ENCODE assay signal across 16 cellular contexts in genomic region chr21:33452362-33452761, GRCh38. TPM values are rescaled to one million over a fixed set of nuclear protein-coding genes. Genes with fewer than 3 reads are reported as not detected.
DNase-seq lines count a peak whose midpoint lies in the region; ATAC-seq and TF ChIP-seq lines count a peak whose summit lies in the region.
"Had no signal": no experiment of that assay in that cellular context is flagged by ENCODE, and none has a peak within 500 bp of the region (broad histone marks: within the 10 kb centered on the region; RNA-seq: fewer than 3 reads in every experiment).

No MANE protein-coding gene starts in this region.

- dilution Hi-C loops in IMR-90 (cut with HindIII; ENCODE audit: low sequenced_read_pairs, unreplicated experiment), result no loop called here

- H3K27ac ChIP-seq in IMR-90 (ENCODE audit: insufficient read depth, low read length) (no peak overlapping the region), upper lobe of left lung (peak overlapping the region in 1 of 4 donors; percentile 10)
- H3K27ac ChIP-seq in naive thymus-derived CD4-positive, alpha-beta T cell (ENCODE audit: low read depth, low read length), result no peak overlapping the region

- no CpG with 5 or more reads among the region's 3 CpGs for WGBS in IMR-90 (ENCODE audit: extremely low coverage in 2 of 2, insufficient read length in 1 of 2), 2 experiments
- 87 to 88% methylated on average over 3 of the region's 3 CpGs for WGBS in upper lobe of left lung, 2 donors

- H2AK5ac ChIP-seq in IMR-90 (ENCODE audit: low read depth, low read length), result no peak overlapping the region

- ATAC-seq in IMR-90 (ENCODE audit: low read depth), result peak; percentile 21; the same call in 1 of the 2 replicates
- ATAC-seq in naive thymus-derived CD4-positive, alpha-beta T cell, result no peak
- no peak for ATAC-seq in upper lobe of left lung (ENCODE audit: low FRiP score in 2 of 2)
- ATAC-seq: Panc1 had no signal

- H3K9me3 Mint-ChIP-seq in chondrocyte (ENCODE audit: low read depth), result no peaks in the 10 kb centered on the region
- H3K9me3 Mint-ChIP-seq in naive thymus-derived CD4-positive, alpha-beta T cell, result peaks cover 0 to 1% (median 0%) of the 10 kb centered on the region in 11 donors

- H3K36me3 ChIP-seq in IMR-90 (ENCODE audit: control insufficient read depth, insufficient read depth, low read length), result peaks cover 5% of the 10 kb centered on the region
- peaks cover 0 to 28% (median 5%) of the 10 kb centered on the region in 3 experiments for H3K36me3 ChIP-seq in naive thymus-derived CD4-positive, alpha-beta T cell (ENCODE audit: control insufficient read depth in 2 of 3, insufficient read depth in 3 of 3, low read length in 3 of 3)
- peaks cover 0 to 64% (median 15%) of the 10 kb centered on the region in 4 donors for H3K36me3 ChIP-seq in upper lobe of left lung

- H3K27me3 ChIP-seq in IMR-90 (ENCODE audit: control insufficient read depth, insufficient read depth, low read length), result no peaks in the 10 kb centered on the region
- H3K27me3 ChIP-seq in naive thymus-derived CD4-positive, alpha-beta T cell (ENCODE audit: control insufficient read depth in 2 of 2, insufficient read depth in 2 of 2, low read length in 2 of 2), result no peaks in the 10 kb centered on the region
- no peaks in the 10 kb centered on the region for H3K27me3 ChIP-seq in upper lobe of left lung

- H3K4me3 Mint-ChIP-seq in chondrocyte (ENCODE audit: unreplicated experiment), result no peak overlapping the region
- no peak overlapping the region for H3K4me3 Mint-ChIP-seq in naive thymus-derived CD4-positive, alpha-beta T cell

- H3K36me3 Mint-ChIP-seq in chondrocyte (ENCODE audit: low read depth), result peaks cover 8% of the 10 kb centered on the region
- H3K36me3 Mint-ChIP-seq in naive thymus-derived CD4-positive, alpha-beta T cell, result peaks cover 0 to 27% (median 14%) of the 10 kb centered on the region in 5 donors

- peaks cover 11% of the 10 kb centered on the region for H3K4me1 Mint-ChIP-seq in chondrocyte (ENCODE audit: low read depth)
- H3K4me1 Mint-ChIP-seq in naive thymus-derived CD4-positive, alpha-beta T cell, result no peaks in the 10 kb centered on the region

- H3K9me3 ChIP-seq in IMR-90 (ENCODE audit: control insufficient read depth, insufficient read depth, low read length) (no peaks in the 10 kb centered on the region), upper lobe of left lung (no peaks in the 10 kb centered on the region)
- no peaks in the 10 kb centered on the region for H3K9me3 ChIP-seq in naive thymus-derived CD4-positive, alpha-beta T cell (ENCODE audit: control insufficient read depth in 2 of 3, low read length in 3 of 3)
- H3K9me3 ChIP-seq: HAP-1 had no signal

- H3K14ac ChIP-seq in IMR-90 (replicated peaks; ENCODE audit: low read depth, low read length), result no peak overlapping the region

- no peak overlapping the region for H2BK20ac ChIP-seq in IMR-90 (ENCODE audit: low read depth, low read length)

- no peak overlapping the region for H2AK9ac ChIP-seq in IMR-90 (replicated peaks; ENCODE audit: low read depth, low read length, poor library complexity)

- intact Hi-C loops in IMR-90 (cut with micrococcal nuclease), result no loop called here
- intact Hi-C loops in naive thymus-derived CD4-positive, alpha-beta T cell (cut with micrococcal nuclease), result no loop called here

- no peaks in the 10 kb centered on the region for H4K20me1 ChIP-seq in IMR-90 (ENCODE audit: insufficient read depth, low read length)

- no peak overlapping the region for H4K8ac ChIP-seq in IMR-90 (ENCODE audit: low read depth in 2 of 2, low read length in 2 of 2)

- H3K4me3 ChIP-seq in IMR-90 (ENCODE audit: insufficient read depth, low read depth, low read length) (no peak overlapping the region), upper lobe of left lung (no peak overlapping the region)
- no peak overlapping the region for H3K4me3 ChIP-seq in naive thymus-derived CD4-positive, alpha-beta T cell (ENCODE audit: low read length)
- H3K4me3 ChIP-seq: HAP-1 had no signal

- TF ChIP-seq POLR2A in IMR-90 (IDR thresholded peaks at IDR 0.05; ENCODE audit: low read depth, low read length) (no peak), upper lobe of left lung (IDR thresholded peaks at IDR 0.05) (no peak)

- H3K9me1 ChIP-seq in IMR-90 (ENCODE audit: insufficient read depth, low read length), result peaks cover 6% of the 10 kb centered on the region; the same call in 1 of the 2 replicates

- H3K56ac ChIP-seq in IMR-90 (ENCODE audit: extremely low read depth, insufficient read depth, low read length), result no peak overlapping the region

- no peaks in the 10 kb centered on the region for H3K27me3 Mint-ChIP-seq in chondrocyte (ENCODE audit: low read depth)
- H3K27me3 Mint-ChIP-seq in naive thymus-derived CD4-positive, alpha-beta T cell, result no peaks in the 10 kb centered on the region

- H2BK5ac ChIP-seq in IMR-90 (ENCODE audit: low read depth, low read length, poor library complexity, severe bottlenecking), result no peak overlapping the region

- CTCF ChIA-PET in IMR-90 (lab: Yijun Ruan, JAX), result interaction anchor here (0.9 kb wide), 1 partner anchor 154 kb away, joined by 3 read pairs; no protein-coding TSS in a partner anchor
- CTCF ChIA-PET in naive thymus-derived CD4-positive, alpha-beta T cell (lab: Charles Lee), result interaction anchor here (0.9 to 2.2 kb wide), 2 partner anchors 92 to 97 kb away, joined by 3 to 6 read pairs; no protein-coding TSS in a partner anchor

- no peak for TF ChIP-seq EP300 in upper lobe of left lung (IDR thresholded peaks at IDR 0.05)

- H2BK15ac ChIP-seq in IMR-90 (ENCODE audit: low read depth, low read length), result no peak overlapping the region

- H3K4ac ChIP-seq in IMR-90 (ENCODE audit: low read depth, low read length), result no peak overlapping the region

- POLR2A ChIA-PET in IMR-90 (lab: Charles Lee; ENCODE audit: unreplicated experiment), result no interaction called here
- POLR2A ChIA-PET in naive thymus-derived CD4-positive, alpha-beta T cell (lab: Charles Lee), result interaction anchor here (0.5 kb wide), 1 partner anchor 264 kb away, joined by 3 read pairs; no protein-coding TSS in a partner anchor

- BruUV-seq in IMR-90 (replicated peaks; lab: Mats Ljungman, UMichigan), result no TSS peak

- H3K9ac ChIP-seq in IMR-90 (ENCODE audit: low read depth, low read length), result no peak overlapping the region

- H4K5ac ChIP-seq in IMR-90 (ENCODE audit: low read depth, low read length), result no peak overlapping the region

- H3K23ac ChIP-seq in IMR-90 (ENCODE audit: low read depth, low read length), result no peak overlapping the region

- H3K4me1 ChIP-seq in IMR-90 (ENCODE audit: control insufficient read depth, insufficient read depth, low read length) (peaks cover 3% of the 10 kb centered on the region), upper lobe of left lung (peaks cover 0 to 7% (median 0%) of the 10 kb centered on the region in 4 donors)
- H3K4me1 ChIP-seq in naive thymus-derived CD4-positive, alpha-beta T cell (ENCODE audit: control insufficient read depth in 2 of 2, insufficient read depth in 2 of 2, low read length in 2 of 2), result no peaks in the 10 kb centered on the region

- peak; percentile 7 for DNase-seq in activated CD8-positive, alpha-beta memory T cell treated with anti-CD3 and anti-CD28 coated beads for 24 hours
- DNase-seq in activated CD8-positive, alpha-beta memory T cell treated with anti-CD3 and anti-CD28 coated beads, Interleukin-2, amount 50 U/mL, for 48 hours, result no peak
- DNase-seq in IMR-90, result no peak
- DNase-seq in chondrocyte (ENCODE audit: low spot score), result no peak
- no peak for DNase-seq in naive thymus-derived CD4-positive, alpha-beta T cell
- DNase-seq in NCI-H2227 (lab: John Stamatoyannopoulos, UW; ENCODE audit: unreplicated experiment), result no peak
- no peak for DNase-seq in upper lobe of left lung
- DNase-seq in stimulated activated CD4-positive, alpha-beta T cell treated with anti-CD3 and anti-CD28 coated beads, Interleukin-2, amount 100 ng/mL, for 48 hours, result no peak
- DNase-seq: C1 segment of cervical spinal cord, DMS153, NCI-H1048, NCI-H2107, NCI-H69, SIG-M5 had no signal

- H3K18ac ChIP-seq in IMR-90 (ENCODE audit: low read depth, low read length), result no peak overlapping the region

- H2AFZ ChIP-seq in IMR-90 (replicated peaks; ENCODE audit: low read length, poor library complexity), result no peak overlapping the region

- in situ Hi-C loops in IMR-90 (cut with MboI; ENCODE audit: low sequenced_read_pairs), result loop anchor here (25.0 kb wide), 1 partner anchor 465 kb away; no protein-coding TSS in a partner anchor

- no peak for TF ChIP-seq RAD21 in IMR-90 (IDR thresholded peaks at IDR 0.05; ENCODE audit: low read length)

- TF ChIP-seq CTCF in IMR-90 (conservative IDR thresholded peaks at IDR 0.05; ENCODE audit: low read depth, low read length) (no peak), chondrocyte (IDR thresholded peaks at IDR 0.05) (no peak), upper lobe of left lung (IDR thresholded peaks at IDR 0.05) (no peak)

- H4K91ac ChIP-seq in IMR-90 (ENCODE audit: insufficient read depth, low read depth, low read length), result no peak overlapping the region

- no peak overlapping the region for H3K4me2 ChIP-seq in IMR-90 (ENCODE audit: low read depth, low read length)

- H3K79me1 ChIP-seq in IMR-90 (ENCODE audit: low read depth in 1 of 2, low read length in 2 of 2), result no peaks in the 10 kb centered on the region

- peak overlapping the region; percentile 6 for H3K27ac Mint-ChIP-seq in chondrocyte (ENCODE audit: unreplicated experiment)
- H3K27ac Mint-ChIP-seq in naive thymus-derived CD4-positive, alpha-beta T cell, result peak overlapping the region in 6 of 9 donors; percentile 40 to 63 (median 52)

- H2BK120ac ChIP-seq in IMR-90 (ENCODE audit: low read depth, low read length), result no peak overlapping the region

RNA-seq across cellular contexts. Expression of gene TMEM50B, which starts 27.4 kb away (rescaled TPM):
- 10.9 and 21.4 TPM in 2 replicates for total RNA-seq in IMR-90 (2012; rRNA removed)
- polyA plus RNA-seq in IMR-90 (2012; rRNA removed), result 20.1 and 25.9 TPM in 2 replicates
- polyA plus RNA-seq in IMR-90 (2012; cell fraction: cytosol; rRNA removed), result 3.3 and 3.6 TPM in 2 replicates
- polyA plus RNA-seq in IMR-90 (2012; cell fraction: nucleus; rRNA removed; ENCODE audit: low replicate concordance), result 51.2 and 143 TPM in 2 replicates
- total RNA-seq in chondrocyte, result 26.8 to 31.0 TPM (median 28.7 TPM) in 3 replicates
- 100 to 1,000 TPM in 2 of 5 experiments, 10 to 100 TPM in 3; 38.3 to 108 (median 61.7) TPM for total RNA-seq in naive thymus-derived CD4-positive, alpha-beta T cell
- polyA plus RNA-seq in naive thymus-derived CD4-positive, alpha-beta T cell, result 10 to 100 TPM; 37.0 to 46.5 TPM
- 100 to 1,000 TPM in 2 of 6 donors, 10 to 100 TPM in 4; 45.1 to 155 (median 68.0) TPM for total RNA-seq in upper lobe of left lung

RNA-seq across cellular contexts. Expression of gene DNAJC28, which starts 39.2 kb away (rescaled TPM):
- total RNA-seq in IMR-90 (2012; rRNA removed) (0.54 and 1.4 TPM in 2 replicates), chondrocyte (2.4 to 3.5 TPM (median 2.6 TPM) in 3 replicates), upper lobe of left lung (1 to 10 TPM in 5 of 6 donors, under 1 TPM in 1; 0.55 to 3.1 (median 1.6) TPM)
- polyA plus RNA-seq in IMR-90 (2012; rRNA removed), result 0.60 and 0.65 TPM in 2 replicates
- 0.04 and 0.09 TPM in 2 replicates for polyA plus RNA-seq in IMR-90 (2012; cell fraction: cytosol; rRNA removed)
- polyA plus RNA-seq in IMR-90 (2012; cell fraction: nucleus; rRNA removed; ENCODE audit: low replicate concordance), result 0.03 and 0.21 TPM in 2 replicates
- 1 to 10 TPM in 1 of 5 experiments, under 1 TPM in 3, not detected in 1; 0.27 to 1.5 (median 0.61) TPM for total RNA-seq in naive thymus-derived CD4-positive, alpha-beta T cell
- under 1 TPM; 0.54 to 0.92 TPM for polyA plus RNA-seq in naive thymus-derived CD4-positive, alpha-beta T cell

RNA-seq across cellular contexts. Expression of gene IFNGR2, which starts 49.1 kb away (rescaled TPM):
- total RNA-seq in IMR-90 (2012; rRNA removed), result 52.8 and 66.0 TPM in 2 replicates
- polyA plus RNA-seq in IMR-90 (2012; rRNA removed), result 64.9 and 73.8 TPM in 2 replicates
- polyA plus RNA-seq in IMR-90 (2012; cell fraction: cytosol; rRNA removed), result 27.8 and 55.9 TPM in 2 replicates
- polyA plus RNA-seq in IMR-90 (2012; cell fraction: nucleus; rRNA removed; ENCODE audit: low replicate concordance), result 18.8 and 32.0 TPM in 2 replicates
- 58.1 to 58.4 TPM (median 58.3 TPM) in 3 replicates for total RNA-seq in chondrocyte
- 10 to 100 TPM in 4 of 5 experiments, 1 to 10 TPM in 1; 9.1 to 80.5 (median 33.7) TPM for total RNA-seq in naive thymus-derived CD4-positive, alpha-beta T cell
- polyA plus RNA-seq in naive thymus-derived CD4-positive, alpha-beta T cell, result 10 to 100 TPM; 29.8 to 39.2 TPM
- total RNA-seq in upper lobe of left lung, result 10 to 100 TPM; 35.6 to 89.8 (median 62.0) TPM
